In the genomic region with DNA sequence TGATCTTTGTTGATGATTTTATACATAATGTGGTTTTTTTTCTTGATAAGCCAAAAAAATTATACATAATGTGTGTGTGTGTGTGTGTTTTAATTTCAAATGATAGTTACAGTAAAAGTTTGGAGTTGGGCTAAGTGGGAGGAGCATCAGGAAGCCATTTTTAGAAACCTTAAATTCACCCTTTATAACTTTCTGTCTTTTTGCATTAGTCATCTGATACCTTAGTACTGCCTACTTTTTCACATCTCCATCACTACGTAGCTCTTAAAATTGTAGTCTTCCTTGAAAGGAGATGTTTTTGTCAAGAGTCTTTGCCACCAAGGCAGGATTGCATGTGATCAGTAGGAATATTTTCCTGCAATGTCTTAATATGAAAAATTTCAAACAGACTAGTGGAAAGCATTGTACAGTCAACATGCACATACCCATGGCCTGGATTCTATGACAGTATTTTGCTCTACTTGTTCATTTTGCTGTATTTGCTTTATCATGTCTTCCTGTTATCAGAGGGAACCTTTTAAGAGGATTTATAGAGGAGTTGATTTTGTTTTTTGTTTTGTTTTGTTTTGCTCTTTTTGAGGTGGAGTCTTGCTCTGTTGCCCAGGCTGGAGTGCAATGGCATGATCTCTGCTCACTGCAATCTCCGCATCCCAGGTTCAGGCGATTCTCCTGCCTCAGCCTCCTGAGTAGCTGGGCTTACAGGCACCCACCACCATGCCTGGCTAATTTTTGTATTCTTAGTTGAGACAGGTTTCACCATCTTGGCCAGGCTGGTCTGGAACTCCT, we compare ENCODE assay signal across 2 cellular contexts.
A peak's percentile ranks its signal among the peaks of the same experiment; 100 is the strongest.
TF ChIP-seq lines count a peak whose summit lies in the region.

No MANE protein-coding gene starts in this region.

TF ChIP-seq in HEK293, 187 proteins besides CTCF, POLR2A, EP300 and RAD21:
- TF ChIP-seq ZNF121 (tag by site-specific recombination; IDR thresholded peaks at IDR 0.05) (peak; percentile 67; the same call in 1 of the 2 replicates), ZNF76 (tag by site-specific recombination; IDR thresholded peaks at IDR 0.05; ENCODE audit: borderline replicate concordance, low read depth) (no peak), FEZF1 (tag by site-specific recombination; IDR thresholded peaks at IDR 0.05) (peak; percentile 52; the same call in 1 of the 2 replicates), PRDM1 (tag by site-specific recombination; IDR thresholded peaks at IDR 0.05) (peak; percentile 46; the same call in 1 of the 2 replicates)

TF ChIP-seq in GM12878, 131 proteins besides CTCF, POLR2A, EP300 and RAD21:
- no peak for TF ChIP-seq NFIC (IDR thresholded peaks at IDR 0.05; ENCODE audit: low read depth, low read length)
- TF ChIP-seq, protein P1, sequence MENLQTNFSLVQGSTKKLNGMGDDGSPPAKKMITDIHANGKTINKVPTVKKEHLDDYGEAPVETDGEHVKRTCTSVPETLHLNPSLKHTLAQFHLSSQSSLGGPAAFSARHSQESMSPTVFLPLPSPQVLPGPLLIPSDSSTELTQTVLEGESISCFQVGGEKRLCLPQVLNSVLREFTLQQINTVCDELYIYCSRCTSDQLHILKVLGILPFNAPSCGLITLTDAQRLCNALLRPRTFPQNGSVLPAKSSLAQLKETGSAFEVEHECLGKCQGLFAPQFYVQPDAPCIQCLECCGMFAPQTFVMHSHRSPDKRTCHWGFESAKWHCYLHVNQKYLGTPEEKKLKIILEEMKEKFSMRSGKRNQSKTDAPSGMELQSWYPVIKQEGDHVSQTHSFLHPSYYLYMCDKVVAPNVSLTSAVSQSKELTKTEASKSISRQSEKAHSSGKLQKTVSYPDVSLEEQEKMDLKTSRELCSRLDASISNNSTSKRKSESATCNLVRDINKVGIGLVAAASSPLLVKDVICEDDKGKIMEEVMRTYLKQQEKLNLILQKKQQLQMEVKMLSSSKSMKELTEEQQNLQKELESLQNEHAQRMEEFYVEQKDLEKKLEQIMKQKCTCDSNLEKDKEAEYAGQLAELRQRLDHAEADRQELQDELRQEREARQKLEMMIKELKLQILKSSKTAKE (IDR thresholded peaks at IDR 0.05; ENCODE audit: low read depth, poor library complexity, severe bottlenecking), result no peak
- TF ChIP-seq RFX5 (IDR thresholded peaks at IDR 0.05; ENCODE audit: low read depth, low read length), result no peak
